ENCODE assay signal across 8 cellular contexts in genomic region chr17:4806420-4806769, GRCh38. TPM values are rescaled to one million over a fixed set of nuclear protein-coding genes. Genes with fewer than 3 reads are reported as not detected.
A peak's percentile ranks its signal among the peaks of the same experiment; 100 is the strongest.
DNase-seq lines count a peak whose midpoint lies in the region; ATAC-seq and TF ChIP-seq lines count a peak whose summit lies in the region.

No MANE protein-coding gene starts in this region.

- no peaks in the 10 kb centered on the region for H3K27me3 Mint-ChIP-seq in nephron progenitor cell (ENCODE audit: low read depth, poor library complexity)

- H3K4me1 Mint-ChIP-seq in nephron progenitor cell: peaks cover 36% of the 10 kb centered on the region

- no peaks in the 10 kb centered on the region for H3K9me3 Mint-ChIP-seq in nephron progenitor cell

- H3F3A ChIP-seq in DOHH2 (ENCODE audit: control insufficient read depth, insufficient read depth): no peaks in the 10 kb centered on the region

- H3K4me3 Mint-ChIP-seq in nephron progenitor cell: peak overlapping the region; percentile 81

- no peaks in the 10 kb centered on the region for H3K36me3 ChIP-seq in DOHH2 (ENCODE audit: control insufficient read depth, low read length)

- intact Hi-C loops in dorsolateral prefrontal cortex (cut with DNase I): no loop called here

- TF ChIP-seq CTCF in DOHH2 (IDR thresholded peaks at IDR 0.05; ENCODE audit: low read depth, low read length, poor library complexity, severe bottlenecking): no peak
- TF ChIP-seq CTCF in dorsolateral prefrontal cortex (IDR thresholded peaks at IDR 0.05 in 54 of 56, conservative IDR thresholded peaks at IDR 0.05 in 2 of 56; ENCODE audit: low read depth in 1 of 56, partially characterized antibody in 56 of 56): no peak
- TF ChIP-seq CTCF in nephron progenitor cell (IDR thresholded peaks at IDR 0.05): no peak

- ATAC-seq in HG03108 (IDR thresholded peaks at IDR 0.05; ENCODE audit: unreplicated experiment) (no peak), left lobe of liver (no peak)

- no peak overlapping the region for H3K27ac ChIP-seq in DOHH2 (ENCODE audit: low read depth, low read length)
- peak overlapping the region in 15 of 59 donors; percentile 7 to 89 (median 77) for H3K27ac ChIP-seq in dorsolateral prefrontal cortex

- no peaks in the 10 kb centered on the region for H3K9me3 ChIP-seq in DOHH2 (ENCODE audit: control insufficient read depth, insufficient read depth, low read length)

- H3K27ac Mint-ChIP-seq in nephron progenitor cell: no peak overlapping the region

- peaks cover 27% of the 10 kb centered on the region for H3K36me3 Mint-ChIP-seq in nephron progenitor cell (ENCODE audit: low read depth)

- DNase-seq in LoVo (ENCODE audit: low spot score): peak; percentile 29
- peak in 1 of 10 donors; percentile 13 for DNase-seq in dorsolateral prefrontal cortex
- no peak for DNase-seq in nephron progenitor cell
- no peak for DNase-seq in NCI-H446 (lab: John Stamatoyannopoulos, UW)
- no peak for DNase-seq in left lobe of liver (ENCODE audit: low spot score)
- no peak for DNase-seq in HCEC 1CT

- H3K9me2 ChIP-seq in DOHH2 (replicated peaks; ENCODE audit: control insufficient read depth, low read length): no peaks in the 10 kb centered on the region

- H3K4me2 ChIP-seq in DOHH2 (ENCODE audit: low read length): peak overlapping the region; percentile 82

- H3K27me3 ChIP-seq in DOHH2 (ENCODE audit: control insufficient read depth, low read length) (peaks cover 4% of the 10 kb centered on the region; the same call in 1 of the 2 replicates), dorsolateral prefrontal cortex (no peaks in the 10 kb centered on the region)

- H4K20me1 ChIP-seq in DOHH2 (ENCODE audit: control insufficient read depth, insufficient read depth, low read depth, low read length): no peaks in the 10 kb centered on the region

- peaks cover 10% of the 10 kb centered on the region for H3K4me1 ChIP-seq in DOHH2 (ENCODE audit: control insufficient read depth, low read length)

- H3K79me2 ChIP-seq in DOHH2 (ENCODE audit: control insufficient read depth, low read length): no peaks in the 10 kb centered on the region

- peak overlapping the region; percentile 86 for H3K4me3 ChIP-seq in DOHH2 (ENCODE audit: low read length)
- peak overlapping the region; percentile 39 to 90 (median 79) for H3K4me3 ChIP-seq in dorsolateral prefrontal cortex

RNA-seq across cellular contexts. Expression of gene PLD2, which starts 0.6 kb away (rescaled TPM):
- 10 to 100 TPM; 15.8 to 64.8 (median 35.8) TPM for total RNA-seq in dorsolateral prefrontal cortex
- 8.5 TPM for total RNA-seq in left lobe of liver

RNA-seq across cellular contexts. Expression of gene PSMB6, which starts 10.4 kb away (rescaled TPM):
- total RNA-seq in dorsolateral prefrontal cortex (100 to 1,000 TPM in 19 of 120 experiments, 10 to 100 TPM in 101; 56.6 to 114 (median 88.3) TPM), left lobe of liver (79.1 TPM)

RNA-seq across cellular contexts. Expression of gene GLTPD2, which starts 17.6 kb away (rescaled TPM):
- 1 to 10 TPM in 1 of 120 experiments, under 1 TPM in 28, not detected in 91; 0.47 to 1.2 (median 0.57) TPM for total RNA-seq in dorsolateral prefrontal cortex
- 28.0 TPM for total RNA-seq in left lobe of liver

RNA-seq across cellular contexts. Expression of gene VMO1, which starts 20.2 kb away (rescaled TPM):
- total RNA-seq in dorsolateral prefrontal cortex (1 to 10 TPM in 114 of 120 experiments, under 1 TPM in 4, not detected in 2; 0.64 to 8.1 (median 2.7) TPM), left lobe of liver (8.2 TPM)
